Comparison of ENCODE assay signal across 8 cellular contexts in genomic region chr3:9769426-9770275, GRCh38. TPM values are rescaled to one million over a fixed set of nuclear protein-coding genes. Genes with fewer than 3 reads are reported as not detected.
DNase-seq lines count a peak whose midpoint lies in the region; ATAC-seq and TF ChIP-seq lines count a peak whose summit lies in the region.

TSS of gene CAMK1 (minus strand) at chr3:9769947. CDS start at chr3:9767749, 2,198 bp downstream.

- H3K27me3 Mint-ChIP-seq in T-cell, result no peaks in the 10 kb centered on the region

- peaks cover 13 to 36% (median 29%) of the 10 kb centered on the region in 3 donors for H3K4me1 Mint-ChIP-seq in T-cell

- H2AFZ ChIP-seq in parathyroid adenoma, result peak within 1 kb of the TSS; percentile 82

- H3K27me3 ChIP-seq in parathyroid adenoma (ENCODE audit: control insufficient read depth, insufficient read depth, low read length), result no peaks in the 10 kb centered on the region
- no peaks in the 10 kb centered on the region for H3K27me3 ChIP-seq in vagina

- peaks cover 13% of the 10 kb centered on the region for H3K4me1 ChIP-seq in parathyroid adenoma
- peaks cover 38% of the 10 kb centered on the region for H3K4me1 ChIP-seq in vagina

- peak; percentile 13 to 73 for DNase-seq in NCI-H2081 (lab: John Stamatoyannopoulos, UW)
- no peak for DNase-seq in NCI-H2081 treated with DMSO at 0.1 percent for 48 hours (lab: John Stamatoyannopoulos, UW)
- DNase-seq in T-cell, result peak in 32 of 34 experiments; percentile 23 to 61 (median 38)
- DNase-seq in left cardiac atrium, result peak; percentile 88
- no peak for DNase-seq in vagina (ENCODE audit: extremely low spot score in 2 of 2)

- peak within 1 kb of the TSS; percentile 42 for H3K9ac ChIP-seq in parathyroid adenoma

- peak in 1 of 2 donors; percentile 77 for TF ChIP-seq POLR2A in vagina (IDR thresholded peaks at IDR 0.05)

- CTCF ChIA-PET in T-cell (lab: Charles Lee), result no interaction called here

- H3K4me2 ChIP-seq in parathyroid adenoma (ENCODE audit: low read length), result peak within 1 kb of the TSS; percentile 97

- peak within 1 kb of the TSS; percentile 89 for H3K27ac ChIP-seq in angular gyrus (ENCODE audit: low read depth, low read length)
- H3K27ac ChIP-seq in parathyroid adenoma, result peak within 1 kb of the TSS; percentile 60
- peak within 1 kb of the TSS; percentile 96 for H3K27ac ChIP-seq in vagina

- H3K9me3 Mint-ChIP-seq in T-cell, result no peaks in the 10 kb centered on the region

- no peak for TF ChIP-seq CTCF in parathyroid adenoma (IDR thresholded peaks at IDR 0.05)
- TF ChIP-seq CTCF in vagina (IDR thresholded peaks at IDR 0.05), result no peak

- H3K36me3 ChIP-seq in parathyroid adenoma (ENCODE audit: control insufficient read depth, insufficient read depth, low read length) (no peaks in the 10 kb centered on the region), vagina (no peaks in the 10 kb centered on the region)

- peak within 1 kb of the TSS; percentile 53 to 68 (median 54) for H3K4me3 Mint-ChIP-seq in T-cell

- intact Hi-C loops in left cardiac atrium (cut with DNase I) (no loop called here), vagina (cut with DNase I) (no loop called here)

- H3K27ac Mint-ChIP-seq in T-cell, result peak within 1 kb of the TSS in 1 of 2 donors; percentile 16

- POLR2A ChIA-PET in T-cell (lab: Charles Lee), result interaction anchor here in 1 of 2 donors (0.5 to 0.8 kb wide), 2 partner anchors 12 to 17 kb away, joined by 3 to 4 read pairs; no protein-coding TSS in a partner anchor

- H3K9me3 ChIP-seq in parathyroid adenoma (ENCODE audit: control insufficient read depth, low read length) (no peaks in the 10 kb centered on the region), vagina (no peaks in the 10 kb centered on the region)

- peak within 1 kb of the TSS; percentile 83 for H3K4me3 ChIP-seq in parathyroid adenoma (ENCODE audit: low read depth, low read length)
- H3K4me3 ChIP-seq in vagina, result peak within 1 kb of the TSS; percentile 64 to 74

- H3K36me3 Mint-ChIP-seq in T-cell, result no peaks in the 10 kb centered on the region

- ATAC-seq in HG03432 (IDR thresholded peaks at IDR 0.05; ENCODE audit: unreplicated experiment), result peak; percentile 75
- peak; percentile 92 to 99 (median 94) for ATAC-seq in T-cell (replicated peaks in 1 of 4)
- ATAC-seq in left cardiac atrium, result peak; percentile 95

- H3K79me2 ChIP-seq in parathyroid adenoma, result no peaks in the 10 kb centered on the region

RNA-seq across cellular contexts. Expression of gene CAMK1, which starts in this region (rescaled TPM):
- 1 to 10 TPM; 1.1 to 1.7 (median 1.3) TPM for total RNA-seq in T-cell
- total RNA-seq in left cardiac atrium, result 10 to 100 TPM; 24.2 to 27.4 TPM
- total RNA-seq in vagina, result 42.5 TPM

Comparison
In these comparisons a context has a peak if more than half of its experiments do, and no peak if none do; other contexts are left out.
1. RNA of gene CAMK1 (total RNA-seq): 42.5 TPM in vagina (single experiment) and 24.2 to 27.4 TPM in left cardiac atrium; 1.1 to 1.7 TPM in T-cell; every median in the first group is over 4 times any median in the second.
2. DNase-seq: peak in NCI-H2081 (2 of 2), T-cell (32 of 34) and left cardiac atrium (single experiment); none in NCI-H2081 treated with DMSO at 0.1 percent for 48 hours (single experiment) and vagina (0 of 2).
3. Peak in every context shown above with its lines, with median percentiles within 50 percentile points of each other: ATAC-seq and H3K27ac ChIP-seq.